ENCODE assay signal across 8 cellular contexts in genomic region chr5:131640043-131640856, GRCh38. TPM values are rescaled to one million over a fixed set of nuclear protein-coding genes. Genes with fewer than 3 reads are reported as not detected.
DNase-seq lines count a peak whose midpoint lies in the region; ATAC-seq lines count a peak whose summit lies in the region.

No MANE protein-coding gene starts in this region.

- peaks cover 28% of the 10 kb centered on the region for H3K4me1 Mint-ChIP-seq in activated naive CD4-positive, alpha-beta T cell treated with anti-CD3 and anti-CD28 coated beads, Interleukin-2, amount 10 ng/mL, durations not matched to agents 7 days and 5 days

- no peaks in the 10 kb centered on the region for H3K27me3 Mint-ChIP-seq in activated naive CD4-positive, alpha-beta T cell treated with anti-CD3 and anti-CD28 coated beads, Interleukin-2, amount 10 ng/mL, durations not matched to agents 7 days and 5 days

- CTCF ChIA-PET in activated naive CD4-positive, alpha-beta T cell treated with anti-CD3 and anti-CD28 coated beads, Interleukin-2, amount 10 ng/mL, durations not matched to agents 7 days and 5 days (lab: Charles Lee), result interaction anchor here (1.2 to 1.7 kb wide), 2 partner anchors 11 to 368 kb away, joined by 3 to 4 read pairs; no protein-coding TSS in a partner anchor

- peak; percentile 63 for ATAC-seq in GM18519 (IDR thresholded peaks at IDR 0.05; ENCODE audit: low FRiP score, unreplicated experiment)

- H3K27ac Mint-ChIP-seq in activated naive CD4-positive, alpha-beta T cell treated with anti-CD3 and anti-CD28 coated beads, Interleukin-2, amount 10 ng/mL, durations not matched to agents 7 days and 5 days, result peak overlapping the region; percentile 69

- H3K4me3 Mint-ChIP-seq in activated naive CD4-positive, alpha-beta T cell treated with anti-CD3 and anti-CD28 coated beads, Interleukin-2, amount 10 ng/mL, durations not matched to agents 7 days and 5 days, result no peak overlapping the region

- H3K9me3 Mint-ChIP-seq in activated naive CD4-positive, alpha-beta T cell treated with anti-CD3 and anti-CD28 coated beads, Interleukin-2, amount 10 ng/mL, durations not matched to agents 7 days and 5 days, result no peaks in the 10 kb centered on the region

- peak; percentile 25 for DNase-seq in KG1 (lab: John Stamatoyannopoulos, UW)
- DNase-seq in activated naive CD4-positive, alpha-beta T cell treated with anti-CD3 and anti-CD28 coated beads, Interleukin-2, amount 10 ng/mL, durations not matched to agents 7 days and 5 days, result peak; percentile 30
- DNase-seq in stimulated activated CD4-positive, alpha-beta T cell treated with anti-CD3 and anti-CD28 coated beads, Interleukin-1b, Interleukin-23, amount 100 ng/mL, for 4 hours (ENCODE audit: low read depth in 2 of 2), result peak; percentile 34 to 38
- no peak for DNase-seq in NCI-H2107 (lab: John Stamatoyannopoulos, UW)
- DNase-seq in occipital lobe (lab: John Stamatoyannopoulos, UW), result no peak
- no peak for DNase-seq in GDM1 (lab: John Stamatoyannopoulos, UW)
- no peak for DNase-seq in NCI-H748 treated with DMSO at 0.1 percent for 48 hours (lab: John Stamatoyannopoulos, UW)

- peaks cover 22% of the 10 kb centered on the region for H3K36me3 Mint-ChIP-seq in activated naive CD4-positive, alpha-beta T cell treated with anti-CD3 and anti-CD28 coated beads, Interleukin-2, amount 10 ng/mL, durations not matched to agents 7 days and 5 days

RNA-seq across cellular contexts. Expression of gene RAPGEF6, which starts 5.2 kb away (rescaled TPM):
- total RNA-seq in occipital lobe, result 66.1 TPM

Comparison
In these comparisons a context has a peak if more than half of its experiments do, and no peak if none do; other contexts are left out.
1. DNase-seq: peak in KG1 (single experiment), activated naive CD4-positive, alpha-beta T cell treated with anti-CD3 and anti-CD28 coated beads, Interleukin-2, amount 10 ng/mL, durations not matched to agents 7 days and 5 days (single experiment) and stimulated activated CD4-positive, alpha-beta T cell treated with anti-CD3 and anti-CD28 coated beads, Interleukin-1b, Interleukin-23, amount 100 ng/mL, for 4 hours (2 of 2); none in NCI-H2107 (single experiment), occipital lobe (single experiment), GDM1 (single experiment) and NCI-H748 treated with DMSO at 0.1 percent for 48 hours (single experiment).